ENCODE assay signal across 8 cellular contexts in genomic region chr2:191866675-191867506, GRCh38. TPM values are rescaled to one million over a fixed set of nuclear protein-coding genes. Genes with fewer than 3 reads are reported as not detected.
DNase-seq lines count a peak whose midpoint lies in the region; ATAC-seq and TF ChIP-seq lines count a peak whose summit lies in the region.

No MANE protein-coding gene starts in this region.

- no peaks in the 10 kb centered on the region for H3K9me3 Mint-ChIP-seq in activated T-helper 1 cell treated with anti-CD3 and anti-CD28 coated beads, Interleukin-12 subunit alpha, Interleukin-12 subunit beta, Interleukin-2, Interleukin-4 antibody, amounts not matched to agents 30 ng/mL and 10 ng/mL and 1 ng/mL, durations not matched to agents 14 hours and 24 hours and 36 hours

- no peaks in the 10 kb centered on the region for H3K27me3 ChIP-seq in lung (ENCODE audit: control insufficient read depth, insufficient read depth)
- no peaks in the 10 kb centered on the region for H3K27me3 ChIP-seq in upper lobe of left lung

- TF ChIP-seq EP300 in upper lobe of left lung (IDR thresholded peaks at IDR 0.05) = peak in 3 of 4 donors; percentile 45 to 89 (median 76)

- H3K27ac Mint-ChIP-seq in activated T-helper 1 cell treated with anti-CD3 and anti-CD28 coated beads, Interleukin-12 subunit alpha, Interleukin-12 subunit beta, Interleukin-2, Interleukin-4 antibody, amounts not matched to agents 30 ng/mL and 10 ng/mL and 1 ng/mL, durations not matched to agents 14 hours and 24 hours and 36 hours = no peak overlapping the region

- no peak overlapping the region for H3K4me3 Mint-ChIP-seq in activated T-helper 1 cell treated with anti-CD3 and anti-CD28 coated beads, Interleukin-12 subunit alpha, Interleukin-12 subunit beta, Interleukin-2, Interleukin-4 antibody, amounts not matched to agents 30 ng/mL and 10 ng/mL and 1 ng/mL, durations not matched to agents 14 hours and 24 hours and 36 hours

- DNase-seq in Kasumi-1 (lab: John Stamatoyannopoulos, UW) (peak; percentile 53 to 54), lung (ENCODE audit: low spot score) (peak; percentile 51), upper lobe of left lung (peak in 1 of 2 donors; percentile 60)
- DNase-seq in activated CD4-positive, alpha-beta T cell treated with anti-CD3 and anti-CD28 coated beads for 4 hours = no peak
- no peak for DNase-seq in activated T-helper 1 cell treated with anti-CD3 and anti-CD28 coated beads, Interleukin-12 subunit alpha, Interleukin-12 subunit beta, Interleukin-2, Interleukin-4 antibody, amounts not matched to agents 30 ng/mL and 10 ng/mL and 1 ng/mL, durations not matched to agents 14 hours and 24 hours and 36 hours (ENCODE audit: low spot score)

- H3K4me3 ChIP-seq in lung (no peak overlapping the region), upper lobe of left lung (no peak overlapping the region)

- TF ChIP-seq CTCF in lung (IDR thresholded peaks at IDR 0.05; ENCODE audit: control extremely low read depth, extremely low read depth) (no peak), upper lobe of left lung (IDR thresholded peaks at IDR 0.05) (no peak)

- peak; percentile 88 for ATAC-seq in lung (ENCODE audit: insufficient read depth, low FRiP score)
- ATAC-seq in upper lobe of left lung (ENCODE audit: low FRiP score in 2 of 2) = peak; percentile 90 to 93
- no peak for ATAC-seq in GM21367 (IDR thresholded peaks at IDR 0.05; ENCODE audit: unreplicated experiment)
- no peak for ATAC-seq in HG03025 (IDR thresholded peaks at IDR 0.05; ENCODE audit: low FRiP score, unreplicated experiment)

- no peak for TF ChIP-seq POLR2A in upper lobe of left lung (IDR thresholded peaks at IDR 0.05)

- H3K27me3 Mint-ChIP-seq in activated T-helper 1 cell treated with anti-CD3 and anti-CD28 coated beads, Interleukin-12 subunit alpha, Interleukin-12 subunit beta, Interleukin-2, Interleukin-4 antibody, amounts not matched to agents 30 ng/mL and 10 ng/mL and 1 ng/mL, durations not matched to agents 14 hours and 24 hours and 36 hours (ENCODE audit: insufficient read depth) = peaks cover 9% of the 10 kb centered on the region

- H3K36me3 ChIP-seq in lung (ENCODE audit: control insufficient read depth in 2 of 2, insufficient read depth in 2 of 2, low read length in 2 of 2) = no peaks in the 10 kb centered on the region
- H3K36me3 ChIP-seq in upper lobe of left lung = no peaks in the 10 kb centered on the region

- H3K4me1 Mint-ChIP-seq in activated T-helper 1 cell treated with anti-CD3 and anti-CD28 coated beads, Interleukin-12 subunit alpha, Interleukin-12 subunit beta, Interleukin-2, Interleukin-4 antibody, amounts not matched to agents 30 ng/mL and 10 ng/mL and 1 ng/mL, durations not matched to agents 14 hours and 24 hours and 36 hours (ENCODE audit: low read depth) = no peaks in the 10 kb centered on the region

- WGBS in lung, 2 donors = 22 to 48% methylated on average over 7 of the region's 7 CpGs
- 19 to 22% methylated on average over 7 of the region's 7 CpGs for WGBS in upper lobe of left lung, 2 donors

- intact Hi-C loops in activated T-helper 1 cell treated with anti-CD3 and anti-CD28 coated beads, Interleukin-12 subunit alpha, Interleukin-12 subunit beta, Interleukin-2, Interleukin-4 antibody, amounts not matched to agents 30 ng/mL and 10 ng/mL and 1 ng/mL, durations not matched to agents 14 hours and 24 hours and 36 hours (cut with micrococcal nuclease) = no loop called here

- H3K27ac ChIP-seq in cingulate gyrus (ENCODE audit: low read depth, low read length) = peak overlapping the region; percentile 63
- peak overlapping the region; percentile 68 to 81 for H3K27ac ChIP-seq in lung (ENCODE audit: low read depth in 1 of 2, low read length in 1 of 2)
- peak overlapping the region; percentile 50 to 78 (median 66) for H3K27ac ChIP-seq in upper lobe of left lung

- H3K4me1 ChIP-seq in lung (ENCODE audit: control insufficient read depth in 2 of 2, insufficient read depth in 2 of 2, low read length in 2 of 2) (peaks cover 2 to 35% of the 10 kb centered on the region in 2 donors), upper lobe of left lung (peaks cover 31 to 44% (median 36%) of the 10 kb centered on the region in 4 donors)

- H3K9me3 ChIP-seq in lung (ENCODE audit: control insufficient read depth in 2 of 2, insufficient read depth in 1 of 2, low read length in 1 of 2) (no peaks in the 10 kb centered on the region), upper lobe of left lung (no peaks in the 10 kb centered on the region)

- no peaks in the 10 kb centered on the region for H3K36me3 Mint-ChIP-seq in activated T-helper 1 cell treated with anti-CD3 and anti-CD28 coated beads, Interleukin-12 subunit alpha, Interleukin-12 subunit beta, Interleukin-2, Interleukin-4 antibody, amounts not matched to agents 30 ng/mL and 10 ng/mL and 1 ng/mL, durations not matched to agents 14 hours and 24 hours and 36 hours (ENCODE audit: low read depth)

RNA-seq across cellular contexts. Expression of gene CAVIN2, which starts 20.0 kb away (rescaled TPM):
- total RNA-seq in lung = 100 to 1,000 TPM; 141 to 160 TPM
- polyA plus RNA-seq in lung = 10 to 100 TPM; 55.1 to 67.5 TPM
- total RNA-seq in upper lobe of left lung = 100 to 1,000 TPM in 5 of 6 donors, 10 to 100 TPM in 1; 44.0 to 268 (median 173) TPM
- total RNA-seq in activated T-helper 1 cell treated with anti-CD3 and anti-CD28 coated beads, Interleukin-12 subunit alpha, Interleukin-12 subunit beta, Interleukin-2, Interleukin-4 antibody, amounts not matched to agents 30 ng/mL and 10 ng/mL and 1 ng/mL, durations not matched to agents 14 hours and 24 hours and 36 hours = not detected in 2 replicates

Comparison
In these comparisons a context has a peak if more than half of its experiments do, and no peak if none do; other contexts are left out.
1. DNase-seq: peak in Kasumi-1 (2 of 2) and lung (single experiment); none in activated CD4-positive, alpha-beta T cell treated with anti-CD3 and anti-CD28 coated beads for 4 hours (0 of 2) and activated T-helper 1 cell treated with anti-CD3 and anti-CD28 coated beads, Interleukin-12 subunit alpha, Interleukin-12 subunit beta, Interleukin-2, Interleukin-4 antibody, amounts not matched to agents 30 ng/mL and 10 ng/mL and 1 ng/mL, durations not matched to agents 14 hours and 24 hours and 36 hours (single experiment).
2. ATAC-seq: peak in lung (single experiment) and upper lobe of left lung (2 of 2); none in GM21367 (single experiment) and HG03025 (single experiment).
3. RNA of gene CAVIN2, which starts 20.0 kb away (total RNA-seq): 44.0 to 268 TPM in upper lobe of left lung and 141 to 160 TPM in lung; not detected in activated T-helper 1 cell treated with anti-CD3 and anti-CD28 coated beads, Interleukin-12 subunit alpha, Interleukin-12 subunit beta, Interleukin-2, Interleukin-4 antibody, amounts not matched to agents 30 ng/mL and 10 ng/mL and 1 ng/mL, durations not matched to agents 14 hours and 24 hours and 36 hours; every median in the first group is over 10 times any median in the second.
4. Peak in every context shown above with its lines, with median percentiles within 50 percentile points of each other: H3K27ac ChIP-seq.